ENCODE assay signal across 8 cellular contexts in genomic region chr4:139975830-139976272, GRCh38.
DNase-seq lines count a peak whose midpoint lies in the region; ATAC-seq and TF ChIP-seq lines count a peak whose summit lies in the region.

No MANE protein-coding gene starts in this region.

- peaks cover 21% of the 10 kb centered on the region for H3K4me1 ChIP-seq in testis

- H3K4me3 ChIP-seq in astrocyte of the spinal cord (ENCODE audit: low read depth, low read length) (no peak overlapping the region), testis (no peak overlapping the region)

- DNase-seq in Kasumi-1 (lab: John Stamatoyannopoulos, UW) (peak; percentile 69 to 76), astrocyte of the spinal cord (ENCODE audit: low read depth, low spot score) (peak; percentile 45), testis (peak; percentile 59), NCI-H526 treated with DMSO at 0.1 percent for 48 hours (lab: John Stamatoyannopoulos, UW) (no peak)
- DNase-seq in stimulated activated naive CD4-positive, alpha-beta T cell treated with Interleukin-2 at 50 U/mL for 16 hours (lab: John Stamatoyannopoulos, UW) = no peak
- DNase-seq in activated CD4-positive, alpha-beta T cell treated with anti-CD3 and anti-CD28 coated beads for 36 hours = no peak
- no peak for DNase-seq in CD4-positive, alpha-beta T cell

- H3K9me3 ChIP-seq in testis = no peaks in the 10 kb centered on the region
- H3K9me3 ChIP-seq in CD4-positive, alpha-beta T cell (ENCODE audit: control insufficient read depth, low read length) = no peaks in the 10 kb centered on the region

- H3K27ac ChIP-seq in layer of hippocampus (ENCODE audit: low read depth, low read length) (peak overlapping the region; percentile 33), testis (peak overlapping the region; percentile 74 to 76)
- H3K27ac ChIP-seq in CD4-positive, alpha-beta T cell (ENCODE audit: low read depth, low read length) = no peak overlapping the region

- H3K4me3 Mint-ChIP-seq in activated CD4-positive, alpha-beta T cell treated with anti-CD3 and anti-CD28 coated beads for 36 hours = no peak overlapping the region
- no peak overlapping the region for H3K4me3 Mint-ChIP-seq in CD4-positive, alpha-beta T cell

- CTCF ChIA-PET in activated CD4-positive, alpha-beta T cell treated with anti-CD3 and anti-CD28 coated beads for 36 hours (lab: Charles Lee) = interaction anchor here (1.2 kb wide), 1 partner anchor 17 kb away, joined by 3 read pairs; no protein-coding TSS in a partner anchor
- CTCF ChIA-PET in CD4-positive, alpha-beta T cell (lab: Charles Lee) = no interaction called here

- H3K9me3 Mint-ChIP-seq in activated CD4-positive, alpha-beta T cell treated with anti-CD3 and anti-CD28 coated beads for 36 hours (ENCODE audit: low read depth) = no peaks in the 10 kb centered on the region
- no peaks in the 10 kb centered on the region for H3K9me3 Mint-ChIP-seq in CD4-positive, alpha-beta T cell

- no peaks in the 10 kb centered on the region for H3K27me3 Mint-ChIP-seq in activated CD4-positive, alpha-beta T cell treated with anti-CD3 and anti-CD28 coated beads for 36 hours
- no peaks in the 10 kb centered on the region for H3K27me3 Mint-ChIP-seq in CD4-positive, alpha-beta T cell

- no peak for ATAC-seq in activated CD4-positive, alpha-beta T cell treated with anti-CD3 and anti-CD28 coated beads for 36 hours
- ATAC-seq in CD4-positive, alpha-beta T cell (ENCODE audit: poor library complexity) = no peak

- in situ Hi-C loops in astrocyte of the spinal cord (cut with HindIII; ENCODE audit: low sequenced_read_pairs) = no loop called here

- no peaks in the 10 kb centered on the region for H3K36me3 ChIP-seq in testis (ENCODE audit: low read depth, missing control alignments)

- H3K27ac Mint-ChIP-seq in activated CD4-positive, alpha-beta T cell treated with anti-CD3 and anti-CD28 coated beads for 36 hours = no peak overlapping the region
- no peak overlapping the region for H3K27ac Mint-ChIP-seq in CD4-positive, alpha-beta T cell

- intact Hi-C loops in testis (cut with DNase I; ENCODE audit: low total_unique reads) = loop anchor here (10.0 kb wide), 1 partner anchor 61 kb away; no protein-coding TSS in a partner anchor
- intact Hi-C loops in activated CD4-positive, alpha-beta T cell treated with anti-CD3 and anti-CD28 coated beads for 36 hours (cut with DNase I, micrococcal nuclease) = no loop called here
- intact Hi-C loops in CD4-positive, alpha-beta T cell (cut with DNase I, micrococcal nuclease) = no loop called here

- POLR2A ChIA-PET in activated CD4-positive, alpha-beta T cell treated with anti-CD3 and anti-CD28 coated beads for 36 hours (lab: Charles Lee) = no interaction called here
- POLR2A ChIA-PET in CD4-positive, alpha-beta T cell (lab: Charles Lee) = no interaction called here

- H3K4me1 Mint-ChIP-seq in activated CD4-positive, alpha-beta T cell treated with anti-CD3 and anti-CD28 coated beads for 36 hours = peaks cover 28% of the 10 kb centered on the region
- peaks cover 15% of the 10 kb centered on the region for H3K4me1 Mint-ChIP-seq in CD4-positive, alpha-beta T cell (ENCODE audit: low read depth)

- H3K27me3 ChIP-seq in layer of hippocampus (ENCODE audit: control insufficient read depth, insufficient read depth, low read length) (no peaks in the 10 kb centered on the region), testis (no peaks in the 10 kb centered on the region)
- no peaks in the 10 kb centered on the region for H3K27me3 ChIP-seq in CD4-positive, alpha-beta T cell (ENCODE audit: control insufficient read depth, insufficient read depth, low read length)

- TF ChIP-seq CTCF in astrocyte of the spinal cord (IDR thresholded peaks at IDR 0.05; ENCODE audit: low read depth, low read length) = no peak
- TF ChIP-seq CTCF in testis (IDR thresholded peaks at IDR 0.05) = no peak
- no peak for TF ChIP-seq CTCF in CD4-positive, alpha-beta T cell (IDR thresholded peaks at IDR 0.05)

- TF ChIP-seq POLR2A in testis (IDR thresholded peaks at IDR 0.05) = no peak

- 6 to 41% methylated on average over 1 of the region's 1 CpG for WGBS in testis, 2 donors

- no peaks in the 10 kb centered on the region for H3K36me3 Mint-ChIP-seq in activated CD4-positive, alpha-beta T cell treated with anti-CD3 and anti-CD28 coated beads for 36 hours (ENCODE audit: low read depth)
- H3K36me3 Mint-ChIP-seq in CD4-positive, alpha-beta T cell (ENCODE audit: low read depth) = no peaks in the 10 kb centered on the region

Comparison
In these comparisons a context has a peak if more than half of its experiments do, and no peak if none do; other contexts are left out.
1. DNase-seq: peak in Kasumi-1 (2 of 2), astrocyte of the spinal cord (single experiment) and testis (single experiment); none in NCI-H526 treated with DMSO at 0.1 percent for 48 hours (single experiment), stimulated activated naive CD4-positive, alpha-beta T cell treated with Interleukin-2 at 50 U/mL for 16 hours (single experiment), activated CD4-positive, alpha-beta T cell treated with anti-CD3 and anti-CD28 coated beads for 36 hours (single experiment) and CD4-positive, alpha-beta T cell (0 of 10).